In the genomic region with DNA sequence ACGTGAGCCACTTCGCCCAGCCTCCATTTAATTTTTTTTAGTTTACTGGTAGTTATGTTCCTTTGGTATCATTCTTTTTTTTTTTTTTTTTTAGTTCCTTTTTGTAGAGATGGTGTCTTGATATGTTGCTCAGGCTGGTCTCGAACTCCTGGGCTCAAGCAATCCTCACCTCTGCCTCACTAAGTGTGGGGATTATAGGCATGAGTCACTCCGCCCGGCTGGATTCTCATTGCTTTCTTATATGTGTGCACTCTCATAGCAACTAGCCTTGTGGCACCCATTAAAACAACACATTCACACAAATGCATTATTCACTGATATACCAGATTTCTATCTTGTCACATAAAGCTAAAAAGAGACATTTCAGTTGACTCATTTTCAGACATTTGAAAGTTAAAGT, we compare ENCODE assay signal across 11 cellular contexts. TPM values are rescaled to one million over a fixed set of nuclear protein-coding genes. Genes with fewer than 3 reads are reported as not detected.
A peak's percentile ranks its signal among the peaks of the same experiment; 100 is the strongest.
DNase-seq lines count a peak whose midpoint lies in the region; ATAC-seq and TF ChIP-seq lines count a peak whose summit lies in the region.
"Had no signal": no experiment of that assay in that cellular context is flagged by ENCODE, and none has a peak within 500 bp of the region (broad histone marks: within the 10 kb centered on the region; RNA-seq: fewer than 3 reads in every experiment).

No MANE protein-coding gene starts in this region.

- H3K27me3 Mint-ChIP-seq in activated naive CD8-positive, alpha-beta T cell treated with anti-CD3 and anti-CD28 coated beads for 36 hours = no peaks in the 10 kb centered on the region

- H3K4me1 Mint-ChIP-seq in activated naive CD8-positive, alpha-beta T cell treated with anti-CD3 and anti-CD28 coated beads for 36 hours = peaks cover 28% of the 10 kb centered on the region

- peak; percentile 18 for DNase-seq in AG10803 (ENCODE audit: low read depth)
- DNase-seq in HK-2 (ENCODE audit: unreplicated experiment) = peak; percentile 25
- DNase-seq in activated naive CD8-positive, alpha-beta T cell treated with anti-CD3 and anti-CD28 coated beads for 36 hours = peak; percentile 20
- DNase-seq in kidney epithelial cell (ENCODE audit: low read depth) = peak; percentile 7
- DNase-seq in NCI-H446 treated with DMSO at 0.1 percent for 48 hours (lab: John Stamatoyannopoulos, UW) = no peak
- no peak for DNase-seq in cerebellum (ENCODE audit: low spot score)
- DNase-seq: amygdala, Calu3 had no signal

- H3K27ac Mint-ChIP-seq in activated naive CD8-positive, alpha-beta T cell treated with anti-CD3 and anti-CD28 coated beads for 36 hours = no peak overlapping the region

- ATAC-seq in GM18909 (IDR thresholded peaks at IDR 0.05; ENCODE audit: poor library complexity, unreplicated experiment) = no peak
- ATAC-seq in GM18861 (IDR thresholded peaks at IDR 0.05; ENCODE audit: unreplicated experiment) = no peak
- ATAC-seq: esophagus mucosa had no signal

- no peaks in the 10 kb centered on the region for H3K27me3 ChIP-seq in kidney epithelial cell (ENCODE audit: control insufficient read depth, insufficient read depth, low read length)

- no peak for TF ChIP-seq CTCF in AG10803 (conservative IDR thresholded peaks at IDR 0.05; ENCODE audit: low read length)
- TF ChIP-seq CTCF in kidney epithelial cell (IDR thresholded peaks at IDR 0.05; ENCODE audit: insufficient read depth, low read length, poor library complexity, severe bottlenecking) = no peak

- peaks cover 19% of the 10 kb centered on the region for H3K36me3 Mint-ChIP-seq in activated naive CD8-positive, alpha-beta T cell treated with anti-CD3 and anti-CD28 coated beads for 36 hours

- H3K36me3 ChIP-seq in kidney epithelial cell (ENCODE audit: control insufficient read depth, insufficient read depth, low read length) = no peaks in the 10 kb centered on the region

- H3K4me3 ChIP-seq in AG10803 (ENCODE audit: low read length) (no peak overlapping the region), kidney epithelial cell (ENCODE audit: low read depth, low read length) (no peak overlapping the region)

- no peak overlapping the region for H3K4me3 Mint-ChIP-seq in activated naive CD8-positive, alpha-beta T cell treated with anti-CD3 and anti-CD28 coated beads for 36 hours

- H3K9me3 Mint-ChIP-seq in activated naive CD8-positive, alpha-beta T cell treated with anti-CD3 and anti-CD28 coated beads for 36 hours = no peaks in the 10 kb centered on the region

RNA-seq across cellular contexts. Expression of gene TTC27, which starts 4.2 kb away (rescaled TPM):
- total RNA-seq in activated naive CD8-positive, alpha-beta T cell treated with anti-CD3 and anti-CD28 coated beads for 36 hours = 10 to 100 TPM; 34.9 to 37.3 TPM
- total RNA-seq in kidney epithelial cell (19.8 and 24.1 TPM in 2 replicates), cerebellum (19.3 TPM)

Comparison
In these comparisons a context has a peak if more than half of its experiments do, and no peak if none do; other contexts are left out.
1. DNase-seq: peak in AG10803 (single experiment), HK-2 (single experiment), activated naive CD8-positive, alpha-beta T cell treated with anti-CD3 and anti-CD28 coated beads for 36 hours (single experiment) and kidney epithelial cell (single experiment); none in NCI-H446 treated with DMSO at 0.1 percent for 48 hours (single experiment) and cerebellum (single experiment).